In the genomic region with DNA sequence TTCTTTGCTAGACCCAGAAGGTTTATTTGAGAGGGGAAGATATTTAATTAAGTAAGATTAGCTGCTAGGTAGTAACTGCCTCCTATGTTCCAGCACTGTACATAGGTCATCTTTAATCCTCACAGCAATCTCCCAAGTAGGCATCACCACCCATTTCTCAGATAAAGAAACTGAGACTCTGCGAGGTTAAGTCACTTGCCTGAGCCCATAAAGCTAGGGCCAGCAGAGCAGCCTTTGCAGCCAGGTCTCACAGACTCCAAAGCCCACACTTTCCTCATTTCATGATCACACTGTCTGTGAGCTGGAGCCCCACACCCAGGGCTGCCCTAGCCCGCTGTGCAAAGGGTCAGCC, we compare ENCODE assay signal across 16 cellular contexts. TPM values are rescaled to one million over a fixed set of nuclear protein-coding genes. Genes with fewer than 3 reads are reported as not detected.
DNase-seq lines count a peak whose midpoint lies in the region; ATAC-seq and TF ChIP-seq lines count a peak whose summit lies in the region.
"Had no signal": no experiment of that assay in that cellular context is flagged by ENCODE, and none has a peak within 500 bp of the region (broad histone marks: within the 10 kb centered on the region; RNA-seq: fewer than 3 reads in every experiment).

No MANE protein-coding gene starts in this region.

- no peaks in the 10 kb centered on the region for H3K27me3 Mint-ChIP-seq in MCF 10A (ENCODE audit: insufficient read depth, unreplicated experiment)
- no peaks in the 10 kb centered on the region for H3K27me3 Mint-ChIP-seq in activated T-helper 17 cell treated with anti-CD3 and anti-CD28 coated beads, Interleukin-2, amount 50 U/mL, for 72 hours
- H3K27me3 Mint-ChIP-seq: activated CD8-positive, alpha-beta T cell treated with anti-CD3 and anti-CD28 coated beads for 36 hours had no signal

- H3K4me3 Mint-ChIP-seq in MCF 10A (ENCODE audit: unreplicated experiment) = no peak overlapping the region
- H3K4me3 Mint-ChIP-seq in activated T-helper 17 cell treated with anti-CD3 and anti-CD28 coated beads, Interleukin-2, amount 50 U/mL, for 72 hours = no peak overlapping the region
- H3K4me3 Mint-ChIP-seq: activated CD8-positive, alpha-beta T cell treated with anti-CD3 and anti-CD28 coated beads for 36 hours had no signal

- H3K9me3 Mint-ChIP-seq in MCF 10A (ENCODE audit: unreplicated experiment) = no peaks in the 10 kb centered on the region
- H3K9me3 Mint-ChIP-seq in activated T-helper 17 cell treated with anti-CD3 and anti-CD28 coated beads, Interleukin-2, amount 50 U/mL, for 72 hours = peaks cover 4% of the 10 kb centered on the region

- no peak overlapping the region for H3K4ac ChIP-seq in neuronal stem cell (ENCODE audit: low read length)

- no peak overlapping the region for H3K27ac Mint-ChIP-seq in MCF 10A (ENCODE audit: low read depth, unreplicated experiment)
- no peak overlapping the region for H3K27ac Mint-ChIP-seq in activated T-helper 17 cell treated with anti-CD3 and anti-CD28 coated beads, Interleukin-2, amount 50 U/mL, for 72 hours
- H3K27ac Mint-ChIP-seq: activated CD8-positive, alpha-beta T cell treated with anti-CD3 and anti-CD28 coated beads for 36 hours had no signal

- H4K8ac ChIP-seq in neuronal stem cell (ENCODE audit: low read depth, low read length) = no peak overlapping the region

- no peak for DNase-seq in breast epithelium (ENCODE audit: low spot score in 2 of 2)
- no peak for DNase-seq in MCF 10A (ENCODE audit: unreplicated experiment)
- no peak for DNase-seq in epithelial cell of prostate (ENCODE audit: low read depth, low spot score)
- DNase-seq in neuronal stem cell (ENCODE audit: low spot score) = no peak
- DNase-seq in tibial nerve (ENCODE audit: low spot score in 2 of 2) = no peak
- DNase-seq: activated CD8-positive, alpha-beta T cell treated with anti-CD3 and anti-CD28 coated beads for 36 hours; Kasumi-1; NCI-H1417 treated with DMSO at 0.1 percent for 48 hours; stimulated activated CD4-positive, alpha-beta T cell treated with anti-CD3 and anti-CD28 coated beads, Interleukin-1b, Interleukin-23, amount 100 ng/mL, for 48 hours had no signal

- H2AFZ ChIP-seq in neuronal stem cell (ENCODE audit: low read length) = no peak overlapping the region

- no peak overlapping the region for H3K4me2 ChIP-seq in neuronal stem cell (ENCODE audit: insufficient read depth, low read length, poor library complexity, severe bottlenecking)

- no peaks in the 10 kb centered on the region for H3K9me3 ChIP-seq in breast epithelium
- no peaks in the 10 kb centered on the region for H3K9me3 ChIP-seq in neuronal stem cell (replicated peaks in 1 of 2; ENCODE audit: control insufficient read depth in 2 of 2, insufficient read depth in 1 of 2, low read depth in 1 of 2, low read length in 2 of 2)
- H3K9me3 ChIP-seq in tibial nerve = peaks cover 0 to 36% (median 2%) of the 10 kb centered on the region in 4 donors

- TF ChIP-seq CTCF in breast epithelium (IDR thresholded peaks at IDR 0.05) (no peak), MCF 10A (IDR thresholded peaks at IDR 0.05; ENCODE audit: unreplicated experiment) (no peak), tibial nerve (IDR thresholded peaks at IDR 0.05) (no peak)

- H3K14ac ChIP-seq in neuronal stem cell (ENCODE audit: low read length) = peak overlapping the region; percentile 15

- H3K23ac ChIP-seq in neuronal stem cell (ENCODE audit: low read depth, low read length, poor library complexity) = no peak overlapping the region

- WGBS in neuronal stem cell (ENCODE audit: extremely low coverage in 2 of 2, insufficient read length in 2 of 2, insufficient replicate concordance in 1 of 2), 2 donors = no CpG with 5 or more reads among the region's 2 CpGs
- WGBS in tibial nerve, 2 donors = 74 to 82% methylated on average over 2 of the region's 2 CpGs

- intact Hi-C loops in breast epithelium (cut with DNase I; ENCODE audit: low total_unique reads) = no loop called here
- intact Hi-C loops in MCF 10A (cut with micrococcal nuclease) = loop anchor here (5.0 kb wide), 1 partner anchor 98 kb away; no protein-coding TSS in a partner anchor

- H2BK15ac ChIP-seq in neuronal stem cell (ENCODE audit: low read length) = peak overlapping the region; percentile 70

- H2BK5ac ChIP-seq in neuronal stem cell (ENCODE audit: low read length) = no peak overlapping the region

- H3K36me3 ChIP-seq in breast epithelium = no peaks in the 10 kb centered on the region
- no peaks in the 10 kb centered on the region for H3K36me3 ChIP-seq in neuronal stem cell (replicated peaks in 1 of 2; ENCODE audit: control insufficient read depth in 2 of 2, insufficient read depth in 2 of 2, low read length in 2 of 2)
- no peaks in the 10 kb centered on the region for H3K36me3 ChIP-seq in tibial nerve

- H2BK12ac ChIP-seq in neuronal stem cell (ENCODE audit: low read length) = no peak overlapping the region

- peaks cover 6 to 28% of the 10 kb centered on the region in 2 donors for H3K4me1 ChIP-seq in breast epithelium
- H3K4me1 ChIP-seq in neuronal stem cell (ENCODE audit: control insufficient read depth in 2 of 2, insufficient read depth in 1 of 2, low read depth in 1 of 2, low read length in 2 of 2) = peaks cover 10 to 11% of the 10 kb centered on the region in 2 donors
- H3K4me1 ChIP-seq in tibial nerve = peaks cover 0 to 47% (median 32%) of the 10 kb centered on the region in 4 donors

- H3K9ac ChIP-seq in neuronal stem cell (ENCODE audit: low read depth, low read length, poor library complexity) = no peak overlapping the region

- H4K91ac ChIP-seq in neuronal stem cell (ENCODE audit: low read depth, low read length, poor library complexity) = no peak overlapping the region

- H3K79me1 ChIP-seq in neuronal stem cell (ENCODE audit: low read depth, low read length) = no peaks in the 10 kb centered on the region

- no TSS peak for BruUV-seq in MCF 10A (replicated peaks; lab: Mats Ljungman, UMichigan)

- peak overlapping the region; percentile 58 for H3K18ac ChIP-seq in neuronal stem cell (ENCODE audit: low read length)

- no peak for TF ChIP-seq EP300 in tibial nerve (IDR thresholded peaks at IDR 0.05)

- H2BK120ac ChIP-seq in neuronal stem cell (ENCODE audit: low read depth, low read length) = no peak overlapping the region

- H3K4me1 Mint-ChIP-seq in MCF 10A (ENCODE audit: insufficient read depth, unreplicated experiment) = peaks cover 12% of the 10 kb centered on the region
- H3K4me1 Mint-ChIP-seq in activated T-helper 17 cell treated with anti-CD3 and anti-CD28 coated beads, Interleukin-2, amount 50 U/mL, for 72 hours = no peaks in the 10 kb centered on the region

- ATAC-seq in GM19328 (IDR thresholded peaks at IDR 0.05; ENCODE audit: unreplicated experiment) = no peak
- ATAC-seq in activated T-helper 17 cell treated with anti-CD3 and anti-CD28 coated beads, Interleukin-2, amount 50 U/mL, for 72 hours (replicated peaks) = no peak
- ATAC-seq in GM21515 (IDR thresholded peaks at IDR 0.05; ENCODE audit: unreplicated experiment) = no peak
- ATAC-seq: activated CD8-positive, alpha-beta T cell treated with anti-CD3 and anti-CD28 coated beads for 36 hours had no signal

- TF ChIP-seq POLR2A in breast epithelium (IDR thresholded peaks at IDR 0.05) (no peak), tibial nerve (IDR thresholded peaks at IDR 0.05) (no peak)

- POLR2A ChIA-PET in MCF 10A (lab: Yijun Ruan, JAX) = interaction anchor here (0.7 to 7.4 kb wide), 10 partner anchors 11 to 103 kb away, joined by 3 to 88 read pairs (median 32); no protein-coding TSS in a partner anchor

- no peak overlapping the region for H3K4me3 ChIP-seq in breast epithelium
- no peak overlapping the region for H3K4me3 ChIP-seq in neuronal stem cell (ENCODE audit: low read length in 2 of 2)
- no peak overlapping the region for H3K4me3 ChIP-seq in tibial nerve
- H3K4me3 ChIP-seq: SK-N-MC had no signal

- H3K27ac ChIP-seq in breast epithelium (peak overlapping the region; percentile 95 to 97), epithelial cell of prostate (peak overlapping the region; percentile 100), neuronal stem cell (replicated peaks; ENCODE audit: low read length) (no peak overlapping the region), tibial nerve (peak overlapping the region; percentile 4 to 82 (median 72))
- H3K27ac ChIP-seq: SK-N-MC had no signal

- CTCF ChIA-PET in MCF 10A (lab: Yijun Ruan, JAX) = interaction anchor here (0.6 to 2.7 kb wide), 2 partner anchors 22 to 77 kb away, joined by 3 to 21 read pairs; no protein-coding TSS in a partner anchor

- peaks cover 20% of the 10 kb centered on the region for H3K36me3 Mint-ChIP-seq in MCF 10A (ENCODE audit: insufficient read depth, unreplicated experiment)
- no peaks in the 10 kb centered on the region for H3K36me3 Mint-ChIP-seq in activated T-helper 17 cell treated with anti-CD3 and anti-CD28 coated beads, Interleukin-2, amount 50 U/mL, for 72 hours (ENCODE audit: low read depth)

- peak overlapping the region; percentile 30 for H2AK5ac ChIP-seq in neuronal stem cell (ENCODE audit: low read depth, low read length)

- H3K27me3 ChIP-seq in breast epithelium (no peaks in the 10 kb centered on the region), neuronal stem cell (ENCODE audit: control insufficient read depth in 3 of 3, insufficient read depth in 3 of 3, low read depth in 1 of 3, low read length in 3 of 3) (no peaks in the 10 kb centered on the region), tibial nerve (no peaks in the 10 kb centered on the region)

RNA-seq across cellular contexts. Expression of gene CALML3, which starts 20.6 kb away (rescaled TPM):
- 10 to 100 TPM in 1 of 3 donors, 1 to 10 TPM in 1, not detected in 1; 3.6 to 13.5 TPM for total RNA-seq in breast epithelium
- 0.25 and 0.75 TPM in 2 replicates for total RNA-seq in MCF 10A (2022)
- polyA plus RNA-seq in neuronal stem cell (2013, experiment 1 of 2) = not detected
- polyA plus RNA-seq in neuronal stem cell (2013, experiment 2 of 2) = not detected
- total RNA-seq in tibial nerve = not detected
- total RNA-seq in activated T-helper 17 cell treated with anti-CD3 and anti-CD28 coated beads, Interleukin-2, amount 50 U/mL, for 72 hours = not detected
- total RNA-seq: activated CD8-positive, alpha-beta T cell treated with anti-CD3 and anti-CD28 coated beads for 36 hours; chondrocyte; kidney; pulmonary artery endothelial cell had no signal

RNA-seq across cellular contexts. Expression of gene CALML5, which starts 46.0 kb away (rescaled TPM):
- total RNA-seq in breast epithelium (10 to 100 TPM in 2 of 3 donors, not detected in 1; 31.0 to 31.1 TPM), MCF 10A (2022) (not detected in 2 replicates), tibial nerve (not detected)
- not detected for polyA plus RNA-seq in neuronal stem cell (2013, experiment 1 of 2)
- not detected for polyA plus RNA-seq in neuronal stem cell (2013, experiment 2 of 2)
- total RNA-seq in activated T-helper 17 cell treated with anti-CD3 and anti-CD28 coated beads, Interleukin-2, amount 50 U/mL, for 72 hours = not detected
- total RNA-seq: activated CD8-positive, alpha-beta T cell treated with anti-CD3 and anti-CD28 coated beads for 36 hours; chondrocyte; kidney; pulmonary artery endothelial cell had no signal
